Comparison of ENCODE assay signal across 8 cellular contexts in genomic region chr1:94045465-94046056, GRCh38.
A peak's percentile ranks its signal among the peaks of the same experiment; 100 is the strongest.
DNase-seq lines count a peak whose midpoint lies in the region; ATAC-seq and TF ChIP-seq lines count a peak whose summit lies in the region.

No MANE protein-coding gene starts in this region.

- DNase-seq in GM13976 (ENCODE audit: low spot score) (peak; percentile 61), NCI-H1694 (lab: John Stamatoyannopoulos, UW) (peak; percentile 76), mesothelial cell of epicardium (ENCODE audit: low spot score in 2 of 2, unreplicated experiment in 2 of 2) (peak; percentile 66 to 76)
- DNase-seq in activated CD4-positive, alpha-beta memory T cell treated with anti-CD3 and anti-CD28 coated beads, Interleukin-2, amount 10 ng/mL, durations not matched to agents 7 days and 5 days = peak; percentile 40
- DNase-seq in stimulated activated naive CD8-positive, alpha-beta T cell treated with anti-CD3 and anti-CD28 coated beads, Interleukin-15, amount 100 ng/mL, for 72 hours = peak; percentile 13 to 50

- H3K36me3 ChIP-seq in ACC112 (ENCODE audit: insufficient read depth, low read length) (no peaks in the 10 kb centered on the region), esophagus (ENCODE audit: control insufficient read depth in 2 of 2, insufficient read depth in 2 of 2, low read length in 1 of 2) (no peaks in the 10 kb centered on the region)

- peaks cover 16% of the 10 kb centered on the region for H3K27me3 Mint-ChIP-seq in activated CD4-positive, alpha-beta memory T cell treated with anti-CD3 and anti-CD28 coated beads, Interleukin-2, amount 10 ng/mL, durations not matched to agents 7 days and 5 days
- H3K27me3 Mint-ChIP-seq in mesothelial cell of epicardium (ENCODE audit: low read depth) = no peaks in the 10 kb centered on the region
- peaks cover 21% of the 10 kb centered on the region for H3K27me3 Mint-ChIP-seq in stimulated activated naive CD8-positive, alpha-beta T cell treated with anti-CD3 and anti-CD28 coated beads, Interleukin-15, amount 100 ng/mL, for 72 hours

- no peaks in the 10 kb centered on the region for H3K36me3 Mint-ChIP-seq in activated CD4-positive, alpha-beta memory T cell treated with anti-CD3 and anti-CD28 coated beads, Interleukin-2, amount 10 ng/mL, durations not matched to agents 7 days and 5 days (ENCODE audit: low read depth)
- peaks cover 1% of the 10 kb centered on the region for H3K36me3 Mint-ChIP-seq in mesothelial cell of epicardium

- H2AFZ ChIP-seq in ACC112 (ENCODE audit: low read length, unreplicated experiment) = peak overlapping the region; percentile 32

- CTCF ChIA-PET in activated CD4-positive, alpha-beta memory T cell treated with anti-CD3 and anti-CD28 coated beads, Interleukin-2, amount 10 ng/mL, durations not matched to agents 7 days and 5 days (lab: Charles Lee) = interaction anchor here (0.8 to 2.0 kb wide), 8 partner anchors 9 to 419 kb away, joined by 3 to 8 read pairs (median 4); no protein-coding TSS in a partner anchor

- TF ChIP-seq CTCF in GM13976 (IDR thresholded peaks at IDR 0.05; ENCODE audit: borderline replicate concordance, control extremely low read depth, extremely low read depth, insufficient read depth, missing control alignments) (peak; percentile 37), mesothelial cell of epicardium (IDR thresholded peaks at IDR 0.05; ENCODE audit: unreplicated experiment) (peak; percentile 75)

- no peak overlapping the region for H3K4me3 Mint-ChIP-seq in activated CD4-positive, alpha-beta memory T cell treated with anti-CD3 and anti-CD28 coated beads, Interleukin-2, amount 10 ng/mL, durations not matched to agents 7 days and 5 days
- H3K4me3 Mint-ChIP-seq in mesothelial cell of epicardium = peak overlapping the region; percentile 43
- H3K4me3 Mint-ChIP-seq in stimulated activated naive CD8-positive, alpha-beta T cell treated with anti-CD3 and anti-CD28 coated beads, Interleukin-15, amount 100 ng/mL, for 72 hours = peak overlapping the region; percentile 55 to 74

- H3K27ac ChIP-seq in ACC112 (ENCODE audit: low read depth, low read length) (no peak overlapping the region), esophagus (ENCODE audit: low read depth in 2 of 2, low read length in 1 of 2) (peak overlapping the region; percentile 41 to 71)

- H3K79me2 ChIP-seq in ACC112 (ENCODE audit: control insufficient read depth, insufficient read depth, low read length, unreplicated experiment) = no peaks in the 10 kb centered on the region

- H3K9me3 ChIP-seq in esophagus (ENCODE audit: control insufficient read depth in 2 of 2, insufficient read depth in 1 of 2, low read depth in 1 of 2, low read length in 1 of 2) = no peaks in the 10 kb centered on the region

- H3K27ac Mint-ChIP-seq in activated CD4-positive, alpha-beta memory T cell treated with anti-CD3 and anti-CD28 coated beads, Interleukin-2, amount 10 ng/mL, durations not matched to agents 7 days and 5 days = no peak overlapping the region
- peak overlapping the region; percentile 94 for H3K27ac Mint-ChIP-seq in mesothelial cell of epicardium
- no peak overlapping the region for H3K27ac Mint-ChIP-seq in stimulated activated naive CD8-positive, alpha-beta T cell treated with anti-CD3 and anti-CD28 coated beads, Interleukin-15, amount 100 ng/mL, for 72 hours

- H3K4me1 ChIP-seq in ACC112 (ENCODE audit: control insufficient read depth, insufficient read depth, low read length, unreplicated experiment) (peaks cover 18% of the 10 kb centered on the region), esophagus (ENCODE audit: control insufficient read depth in 2 of 2, insufficient read depth in 2 of 2, low read length in 1 of 2) (peaks cover 0 to 3% of the 10 kb centered on the region in 2 donors)

- in situ Hi-C loops in GM13976 (cut with MboI; ENCODE audit: low sequenced_read_pairs, unreplicated experiment) = loop anchor here (10.0 kb wide), 1 partner anchor 769 kb away; no protein-coding TSS in a partner anchor

- peak overlapping the region; percentile 31; the same call in 1 of the 2 replicates for H3K4me3 ChIP-seq in ACC112 (ENCODE audit: low read depth, low read length)
- H3K4me3 ChIP-seq in esophagus (ENCODE audit: low read depth in 1 of 2, low read length in 2 of 2) = no peak overlapping the region

- WGBS in esophagus, 2 donors = 18 to 22% methylated on average over 22 of the region's 22 CpGs

- POLR2A ChIA-PET in activated CD4-positive, alpha-beta memory T cell treated with anti-CD3 and anti-CD28 coated beads, Interleukin-2, amount 10 ng/mL, durations not matched to agents 7 days and 5 days (lab: Charles Lee) = no interaction called here

- H3K27me3 ChIP-seq in ACC112 (ENCODE audit: insufficient read depth, low read length) (no peaks in the 10 kb centered on the region), esophagus (ENCODE audit: control insufficient read depth in 1 of 2, insufficient read depth in 2 of 2, low read length in 2 of 2) (no peaks in the 10 kb centered on the region)

- peaks cover 7% of the 10 kb centered on the region for H3K4me1 Mint-ChIP-seq in activated CD4-positive, alpha-beta memory T cell treated with anti-CD3 and anti-CD28 coated beads, Interleukin-2, amount 10 ng/mL, durations not matched to agents 7 days and 5 days
- H3K4me1 Mint-ChIP-seq in mesothelial cell of epicardium = peaks cover 36% of the 10 kb centered on the region
- H3K4me1 Mint-ChIP-seq in stimulated activated naive CD8-positive, alpha-beta T cell treated with anti-CD3 and anti-CD28 coated beads, Interleukin-15, amount 100 ng/mL, for 72 hours = peaks cover 12% of the 10 kb centered on the region

- peak; percentile 69 for ATAC-seq in stimulated activated naive CD8-positive, alpha-beta T cell treated with anti-CD3 and anti-CD28 coated beads, Interleukin-15, amount 100 ng/mL, for 72 hours
- no peak for ATAC-seq in GM21723 (IDR thresholded peaks at IDR 0.05; ENCODE audit: unreplicated experiment)

- H3K9me3 Mint-ChIP-seq in activated CD4-positive, alpha-beta memory T cell treated with anti-CD3 and anti-CD28 coated beads, Interleukin-2, amount 10 ng/mL, durations not matched to agents 7 days and 5 days = no peaks in the 10 kb centered on the region
- H3K9me3 Mint-ChIP-seq in mesothelial cell of epicardium = no peaks in the 10 kb centered on the region
- no peaks in the 10 kb centered on the region for H3K9me3 Mint-ChIP-seq in stimulated activated naive CD8-positive, alpha-beta T cell treated with anti-CD3 and anti-CD28 coated beads, Interleukin-15, amount 100 ng/mL, for 72 hours
